In the genomic region with DNA sequence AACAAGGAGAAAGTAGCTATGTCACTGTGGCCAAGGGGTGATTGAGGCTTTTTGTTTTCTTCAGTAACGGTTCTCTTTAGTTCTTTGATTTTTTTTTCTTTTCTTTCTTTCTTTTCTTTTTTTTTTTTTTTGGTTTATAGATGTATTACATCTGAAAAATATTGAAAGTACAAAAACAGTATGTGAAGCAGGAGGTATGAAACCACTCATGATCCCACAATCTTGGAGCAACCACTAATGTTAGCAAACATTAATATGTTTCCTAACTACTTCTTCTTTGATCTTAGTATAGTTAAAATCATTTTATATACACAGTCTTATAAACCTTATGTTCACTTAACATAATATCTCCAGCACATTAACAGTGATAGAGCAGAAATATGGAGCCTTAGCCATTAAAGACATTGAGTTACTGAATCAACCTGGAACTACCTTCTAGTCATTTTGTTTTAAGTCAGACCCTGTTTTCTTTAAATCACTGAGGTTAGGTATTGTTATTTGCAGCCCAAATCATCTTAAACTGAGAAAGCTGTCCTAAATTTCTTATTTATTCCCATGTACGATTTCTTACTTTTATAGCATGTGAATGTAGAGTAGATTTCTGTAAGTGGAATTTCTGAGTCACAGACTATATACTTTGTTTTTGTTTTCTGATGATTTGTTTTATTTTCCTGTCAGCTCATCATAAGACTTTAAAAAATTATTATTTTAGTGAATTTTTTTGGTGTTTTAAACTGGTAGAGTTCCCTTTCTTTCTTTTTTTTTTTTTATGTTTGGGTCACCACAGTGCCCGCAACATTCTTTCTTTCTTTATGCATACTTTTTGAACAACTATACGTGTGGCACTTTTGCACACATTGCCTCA, we compare ENCODE assay signal across 3 cellular contexts.
TF ChIP-seq lines count a peak whose summit lies in the region.

No MANE protein-coding gene starts in this region.

TF ChIP-seq in SK-N-SH, 30 proteins besides CTCF, POLR2A, EP300 and RAD21:
- TF ChIP-seq MEF2A (IDR thresholded peaks at IDR 0.05; ENCODE audit: borderline replicate concordance, low read depth) (no peak), SMC3 (IDR thresholded peaks at IDR 0.05; ENCODE audit: low read depth, low read length) (no peak), POLR2AphosphoS5 (IDR thresholded peaks at IDR 0.05; ENCODE audit: low read depth, low read length) (no peak), NFIC (IDR thresholded peaks at IDR 0.05; ENCODE audit: borderline replicate concordance) (no peak), CHD2 (IDR thresholded peaks at IDR 0.05; ENCODE audit: low read length, partially characterized antibody) (no peak), FOXJ3 (CRISPR knock-in tag; IDR thresholded peaks at IDR 0.05) (no peak), MXI1 (IDR thresholded peaks at IDR 0.05; ENCODE audit: low read depth, low read length) (no peak), FOSL2 (IDR thresholded peaks at IDR 0.05; ENCODE audit: borderline replicate concordance, low read depth) (no peak), TAF1 (IDR thresholded peaks at IDR 0.05; ENCODE audit: borderline replicate concordance, low read depth, low read length) (no peak), RFX5 (IDR thresholded peaks at IDR 0.05; ENCODE audit: low read length) (no peak)
- TF ChIP-seq, protein P1, sequence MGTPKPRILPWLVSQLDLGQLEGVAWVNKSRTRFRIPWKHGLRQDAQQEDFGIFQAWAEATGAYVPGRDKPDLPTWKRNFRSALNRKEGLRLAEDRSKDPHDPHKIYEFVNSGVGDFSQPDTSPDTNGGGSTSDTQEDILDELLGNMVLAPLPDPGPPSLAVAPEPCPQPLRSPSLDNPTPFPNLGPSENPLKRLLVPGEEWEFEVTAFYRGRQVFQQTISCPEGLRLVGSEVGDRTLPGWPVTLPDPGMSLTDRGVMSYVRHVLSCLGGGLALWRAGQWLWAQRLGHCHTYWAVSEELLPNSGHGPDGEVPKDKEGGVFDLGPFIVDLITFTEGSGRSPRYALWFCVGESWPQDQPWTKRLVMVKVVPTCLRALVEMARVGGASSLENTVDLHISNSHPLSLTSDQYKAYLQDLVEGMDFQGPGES (IDR thresholded peaks at IDR 0.05; ENCODE audit: low read depth, low read length): no peak
- TF ChIP-seq, protein P2, sequence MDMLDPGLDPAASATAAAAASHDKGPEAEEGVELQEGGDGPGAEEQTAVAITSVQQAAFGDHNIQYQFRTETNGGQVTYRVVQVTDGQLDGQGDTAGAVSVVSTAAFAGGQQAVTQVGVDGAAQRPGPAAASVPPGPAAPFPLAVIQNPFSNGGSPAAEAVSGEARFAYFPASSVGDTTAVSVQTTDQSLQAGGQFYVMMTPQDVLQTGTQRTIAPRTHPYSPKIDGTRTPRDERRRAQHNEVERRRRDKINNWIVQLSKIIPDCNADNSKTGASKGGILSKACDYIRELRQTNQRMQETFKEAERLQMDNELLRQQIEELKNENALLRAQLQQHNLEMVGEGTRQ (IDR thresholded peaks at IDR 0.05; ENCODE audit: borderline replicate concordance, low read depth, low read length): no peak
TF ChIP-seq in SK-N-SH: peak in this region for 0.

TF ChIP-seq in SK-N-SH treated with all-trans-retinoic acid at 6 μM for 48 hours, 23 proteins besides CTCF, POLR2A, EP300 and RAD21 (continues in another document):
- TF ChIP-seq, protein P3, sequence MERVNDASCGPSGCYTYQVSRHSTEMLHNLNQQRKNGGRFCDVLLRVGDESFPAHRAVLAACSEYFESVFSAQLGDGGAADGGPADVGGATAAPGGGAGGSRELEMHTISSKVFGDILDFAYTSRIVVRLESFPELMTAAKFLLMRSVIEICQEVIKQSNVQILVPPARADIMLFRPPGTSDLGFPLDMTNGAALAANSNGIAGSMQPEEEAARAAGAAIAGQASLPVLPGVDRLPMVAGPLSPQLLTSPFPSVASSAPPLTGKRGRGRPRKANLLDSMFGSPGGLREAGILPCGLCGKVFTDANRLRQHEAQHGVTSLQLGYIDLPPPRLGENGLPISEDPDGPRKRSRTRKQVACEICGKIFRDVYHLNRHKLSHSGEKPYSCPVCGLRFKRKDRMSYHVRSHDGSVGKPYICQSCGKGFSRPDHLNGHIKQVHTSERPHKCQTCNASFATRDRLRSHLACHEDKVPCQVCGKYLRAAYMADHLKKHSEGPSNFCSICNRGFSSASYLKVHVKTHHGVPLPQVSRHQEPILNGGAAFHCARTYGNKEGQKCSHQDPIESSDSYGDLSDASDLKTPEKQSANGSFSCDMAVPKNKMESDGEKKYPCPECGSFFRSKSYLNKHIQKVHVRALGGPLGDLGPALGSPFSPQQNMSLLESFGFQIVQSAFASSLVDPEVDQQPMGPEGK (CRISPR knock-in tag; IDR thresholded peaks at IDR 0.05; ENCODE audit: borderline replicate concordance): no peak
- TF ChIP-seq PPARA (CRISPR knock-in tag; IDR thresholded peaks at IDR 0.05; ENCODE audit: borderline replicate concordance) (no peak), ZFP3 (CRISPR knock-in tag; IDR thresholded peaks at IDR 0.05) (no peak), SNAI2 (CRISPR knock-in tag; IDR thresholded peaks at IDR 0.05) (no peak), ISL1 (CRISPR knock-in tag; IDR thresholded peaks at IDR 0.05) (no peak), ZNF8 (CRISPR knock-in tag; IDR thresholded peaks at IDR 0.05) (no peak), ZNF565 (CRISPR knock-in tag; conservative IDR thresholded peaks at IDR 0.05; ENCODE audit: low read depth) (no peak), ZFP30 (CRISPR knock-in tag; IDR thresholded peaks at IDR 0.05) (no peak), ESRRG (CRISPR knock-in tag; IDR thresholded peaks at IDR 0.05) (no peak), RARB (CRISPR knock-in tag; IDR thresholded peaks at IDR 0.05) (no peak), OSR1 (CRISPR knock-in tag; IDR thresholded peaks at IDR 0.05) (no peak), CSDC2 (CRISPR knock-in tag; IDR thresholded peaks at IDR 0.05) (no peak), TOX (CRISPR knock-in tag; IDR thresholded peaks at IDR 0.05; ENCODE audit: borderline replicate concordance) (no peak)
- TF ChIP-seq, protein P4, sequence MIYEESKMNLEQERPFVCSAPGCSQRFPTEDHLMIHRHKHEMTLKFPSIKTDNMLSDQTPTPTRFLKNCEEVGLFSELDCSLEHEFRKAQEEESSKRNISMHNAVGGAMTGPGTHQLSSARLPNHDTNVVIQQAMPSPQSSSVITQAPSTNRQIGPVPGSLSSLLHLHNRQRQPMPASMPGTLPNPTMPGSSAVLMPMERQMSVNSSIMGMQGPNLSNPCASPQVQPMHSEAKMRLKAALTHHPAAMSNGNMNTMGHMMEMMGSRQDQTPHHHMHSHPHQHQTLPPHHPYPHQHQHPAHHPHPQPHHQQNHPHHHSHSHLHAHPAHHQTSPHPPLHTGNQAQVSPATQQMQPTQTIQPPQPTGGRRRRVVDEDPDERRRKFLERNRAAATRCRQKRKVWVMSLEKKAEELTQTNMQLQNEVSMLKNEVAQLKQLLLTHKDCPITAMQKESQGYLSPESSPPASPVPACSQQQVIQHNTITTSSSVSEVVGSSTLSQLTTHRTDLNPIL (CRISPR knock-in tag; IDR thresholded peaks at IDR 0.05; ENCODE audit: low read depth): no peak
- TF ChIP-seq, protein P5, sequence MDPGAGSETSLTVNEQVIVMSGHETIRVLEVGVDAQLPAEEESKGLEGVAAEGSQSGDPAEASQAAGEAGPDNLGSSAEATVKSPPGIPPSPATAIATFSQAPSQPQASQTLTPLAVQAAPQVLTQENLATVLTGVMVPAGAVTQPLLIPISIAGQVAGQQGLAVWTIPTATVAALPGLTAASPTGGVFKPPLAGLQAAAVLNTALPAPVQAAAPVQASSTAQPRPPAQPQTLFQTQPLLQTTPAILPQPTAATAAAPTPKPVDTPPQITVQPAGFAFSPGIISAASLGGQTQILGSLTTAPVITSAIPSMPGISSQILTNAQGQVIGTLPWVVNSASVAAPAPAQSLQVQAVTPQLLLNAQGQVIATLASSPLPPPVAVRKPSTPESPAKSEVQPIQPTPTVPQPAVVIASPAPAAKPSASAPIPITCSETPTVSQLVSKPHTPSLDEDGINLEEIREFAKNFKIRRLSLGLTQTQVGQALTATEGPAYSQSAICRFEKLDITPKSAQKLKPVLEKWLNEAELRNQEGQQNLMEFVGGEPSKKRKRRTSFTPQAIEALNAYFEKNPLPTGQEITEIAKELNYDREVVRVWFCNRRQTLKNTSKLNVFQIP (CRISPR knock-in tag; IDR thresholded peaks at IDR 0.05; ENCODE audit: borderline replicate concordance, low read depth): no peak

TF ChIP-seq in IMR-90, 13 proteins besides CTCF, POLR2A, EP300 and RAD21:
- TF ChIP-seq MXI1 (IDR thresholded peaks at IDR 0.05; ENCODE audit: borderline replicate concordance, low read depth, low read length): no peak
- no peak for TF ChIP-seq NFE2L2 (IDR thresholded peaks at IDR 0.05; ENCODE audit: low read depth, low read length)
- TF ChIP-seq, protein P6, sequence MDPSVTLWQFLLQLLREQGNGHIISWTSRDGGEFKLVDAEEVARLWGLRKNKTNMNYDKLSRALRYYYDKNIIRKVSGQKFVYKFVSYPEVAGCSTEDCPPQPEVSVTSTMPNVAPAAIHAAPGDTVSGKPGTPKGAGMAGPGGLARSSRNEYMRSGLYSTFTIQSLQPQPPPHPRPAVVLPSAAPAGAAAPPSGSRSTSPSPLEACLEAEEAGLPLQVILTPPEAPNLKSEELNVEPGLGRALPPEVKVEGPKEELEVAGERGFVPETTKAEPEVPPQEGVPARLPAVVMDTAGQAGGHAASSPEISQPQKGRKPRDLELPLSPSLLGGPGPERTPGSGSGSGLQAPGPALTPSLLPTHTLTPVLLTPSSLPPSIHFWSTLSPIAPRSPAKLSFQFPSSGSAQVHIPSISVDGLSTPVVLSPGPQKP (IDR thresholded peaks at IDR 0.05; ENCODE audit: borderline replicate concordance, low read depth, low read length): no peak
- no peak for TF ChIP-seq CHD1 (IDR thresholded peaks at IDR 0.05; ENCODE audit: low read depth, low read length)
- TF ChIP-seq CEBPB (IDR thresholded peaks at IDR 0.05; ENCODE audit: low read depth, low read length): no peak
- no peak for TF ChIP-seq SMC3 (IDR thresholded peaks at IDR 0.05; ENCODE audit: low read depth, low read length)
- TF ChIP-seq MAFK (IDR thresholded peaks at IDR 0.05; ENCODE audit: low read depth, low read length): no peak
- no peak for TF ChIP-seq RCOR1 (IDR thresholded peaks at IDR 0.05; ENCODE audit: insufficient replicate concordance, low read length)
- no peak for TF ChIP-seq FOS (IDR thresholded peaks at IDR 0.05; ENCODE audit: low read depth, low read length)
- no peak for TF ChIP-seq RFX5 (IDR thresholded peaks at IDR 0.05; ENCODE audit: low read depth, low read length)
- TF ChIP-seq MAZ (IDR thresholded peaks at IDR 0.05; ENCODE audit: borderline replicate concordance, low read depth, low read length): no peak
